Comparison of ENCODE assay signal across 11 cellular contexts in genomic region chr18:25467226-25468065, GRCh38.
DNase-seq lines count a peak whose midpoint lies in the region; ATAC-seq and TF ChIP-seq lines count a peak whose summit lies in the region.
"Had no signal": no experiment of that assay in that cellular context is flagged by ENCODE, and none has a peak within 500 bp of the region (broad histone marks: within the 10 kb centered on the region; RNA-seq: fewer than 3 reads in every experiment).

No MANE protein-coding gene starts in this region.

- H3K36me3 ChIP-seq in adrenal gland (replicated peaks in 1 of 2): no peaks in the 10 kb centered on the region
- no peaks in the 10 kb centered on the region for H3K36me3 ChIP-seq in right atrium auricular region
- no peaks in the 10 kb centered on the region for H3K36me3 ChIP-seq in upper lobe of right lung
- H3K36me3 ChIP-seq in CD8-positive, alpha-beta memory T cell (ENCODE audit: insufficient read depth, low read length): no peaks in the 10 kb centered on the region

- H3K27me3 Mint-ChIP-seq in CD8-positive, alpha-beta memory T cell: no peaks in the 10 kb centered on the region

- H3K9me3 ChIP-seq in adrenal gland (replicated peaks in 1 of 3) (no peaks in the 10 kb centered on the region), right atrium auricular region (no peaks in the 10 kb centered on the region), upper lobe of right lung (no peaks in the 10 kb centered on the region)
- no peaks in the 10 kb centered on the region for H3K9me3 ChIP-seq in CD8-positive, alpha-beta memory T cell (ENCODE audit: low read length)

- H3K4me1 Mint-ChIP-seq in CD8-positive, alpha-beta memory T cell: no peaks in the 10 kb centered on the region

- intact Hi-C loops in adrenal gland (cut with DNase I) (no loop called here), upper lobe of right lung (cut with DNase I) (no loop called here)

- no peaks in the 10 kb centered on the region for H3K36me3 Mint-ChIP-seq in CD8-positive, alpha-beta memory T cell

- H3K4me1 ChIP-seq in adrenal gland (replicated peaks in 1 of 2) (peaks cover 20% of the 10 kb centered on the region in 2 donors), right atrium auricular region (peaks cover 0 to 14% of the 10 kb centered on the region in 2 donors), upper lobe of right lung (no peaks in the 10 kb centered on the region)
- no peaks in the 10 kb centered on the region for H3K4me1 ChIP-seq in CD8-positive, alpha-beta memory T cell (ENCODE audit: insufficient read depth, low read length)

- peaks cover 0 to 4% (median 2%) of the 10 kb centered on the region in 5 donors for H3K9me3 Mint-ChIP-seq in CD8-positive, alpha-beta memory T cell
- H3K9me3 Mint-ChIP-seq: endodermal cell had no signal

- ATAC-seq in upper lobe of right lung: peak; percentile 17

- TF ChIP-seq CTCF in adrenal gland (IDR thresholded peaks at IDR 0.05) (no peak), right atrium auricular region (IDR thresholded peaks at IDR 0.05) (no peak), upper lobe of right lung (IDR thresholded peaks at IDR 0.05) (no peak), GM13977 (IDR thresholded peaks at IDR 0.05; ENCODE audit: extremely low read depth, insufficient read depth, missing control alignments) (no peak)

- peak; percentile 96 for DNase-seq in LHCN-M2 (ENCODE audit: low read depth)
- DNase-seq in adrenal gland: peak; percentile 88 to 98 (median 96)
- peak; percentile 68 for DNase-seq in right atrium auricular region (ENCODE audit: low spot score)
- no peak for DNase-seq in upper lobe of right lung
- no peak for DNase-seq in GM13977 (ENCODE audit: low spot score)
- DNase-seq in activated CD4-positive, CD25-positive, alpha-beta regulatory T cell (lab: John Stamatoyannopoulos, UW): no peak
- no peak for DNase-seq in CD8-positive, alpha-beta memory T cell
- DNase-seq: activated CD8-positive, alpha-beta memory T cell treated with anti-CD3 and anti-CD28 coated beads for 24 hours; DMS153; endodermal cell; stimulated activated CD4-positive, alpha-beta T cell treated with anti-CD3 and anti-CD28 coated beads, Interleukin-4, amount 100 ng/mL, for 1 hour had no signal

- CTCF ChIA-PET in CD8-positive, alpha-beta memory T cell (lab: Charles Lee): no interaction called here

- peak in 1 of 2 donors; percentile 63 for TF ChIP-seq POLR2A in adrenal gland (IDR thresholded peaks at IDR 0.05)

- no peaks in the 10 kb centered on the region for H3K27me3 ChIP-seq in adrenal gland
- no peaks in the 10 kb centered on the region for H3K27me3 ChIP-seq in right atrium auricular region
- H3K27me3 ChIP-seq in upper lobe of right lung: no peaks in the 10 kb centered on the region
- H3K27me3 ChIP-seq in CD8-positive, alpha-beta memory T cell (ENCODE audit: insufficient read depth, low read length, poor library complexity, severe bottlenecking): no peaks in the 10 kb centered on the region

- in situ Hi-C loops in GM13977 (cut with MboI; ENCODE audit: low pct_unique_long_range_greater_than_20kb, low sequenced_read_pairs, unreplicated experiment): no loop called here

- WGBS in adrenal gland, 4 donors: 28 to 51% (median 40%) methylated on average over 6 to 7 of the region's 7 CpGs

- H3K27ac ChIP-seq in adrenal gland: peak overlapping the region; percentile 50 to 94 (median 85)
- H3K27ac ChIP-seq in right atrium auricular region: peak overlapping the region; percentile 70 to 86
- H3K27ac ChIP-seq in upper lobe of right lung: no peak overlapping the region
- H3K27ac ChIP-seq in CD8-positive, alpha-beta memory T cell (ENCODE audit: low read depth, low read length): no peak overlapping the region

- no peak overlapping the region for H3K27ac Mint-ChIP-seq in CD8-positive, alpha-beta memory T cell
- H3K27ac Mint-ChIP-seq: endodermal cell had no signal

- H3K4me3 ChIP-seq in adrenal gland: peak overlapping the region in 1 of 4 donors; percentile 31
- no peak overlapping the region for H3K4me3 ChIP-seq in right atrium auricular region
- H3K4me3 ChIP-seq in upper lobe of right lung: no peak overlapping the region
- no peak overlapping the region for H3K4me3 ChIP-seq in CD8-positive, alpha-beta memory T cell (ENCODE audit: low read length)

- no peak overlapping the region for H3K4me3 Mint-ChIP-seq in CD8-positive, alpha-beta memory T cell
- H3K4me3 Mint-ChIP-seq: endodermal cell had no signal

- POLR2A ChIA-PET in CD8-positive, alpha-beta memory T cell (lab: Charles Lee): no interaction called here

Comparison
In these comparisons a context has a peak if more than half of its experiments do, and no peak if none do; other contexts are left out.
1. DNase-seq: peak in LHCN-M2 (single experiment), adrenal gland (7 of 7) and right atrium auricular region (single experiment); none in upper lobe of right lung (single experiment), GM13977 (single experiment), activated CD4-positive, CD25-positive, alpha-beta regulatory T cell (0 of 4) and CD8-positive, alpha-beta memory T cell (0 of 5).
2. H3K27ac ChIP-seq: peak in adrenal gland (5 of 5) and right atrium auricular region (2 of 2); none in upper lobe of right lung (single experiment) and CD8-positive, alpha-beta memory T cell (single experiment).